Comparison of ENCODE assay signal across 8 cellular contexts in genomic region chr11:95923730-95924413, GRCh38. TPM values are rescaled to one million over a fixed set of nuclear protein-coding genes. Genes with fewer than 3 reads are reported as not detected.
A peak's percentile ranks its signal among the peaks of the same experiment; 100 is the strongest.
DNase-seq lines count a peak whose midpoint lies in the region; ATAC-seq and TF ChIP-seq lines count a peak whose summit lies in the region.

Gene MTMR2, minus strand, starts transcription at chr11:95924107. Its CDS starts 153 bp downstream, at chr11:95923954.

- CTCF ChIA-PET in IMR-90 (lab: Yijun Ruan, JAX) = interaction anchor here (1.5 kb wide), 1 partner anchor 101 kb away, joined by 3 read pairs; no protein-coding TSS in a partner anchor
- CTCF ChIA-PET in activated naive CD4-positive, alpha-beta T cell treated with anti-CD3 and anti-CD28 coated beads for 36 hours (lab: Charles Lee) = interaction anchor here (0.6 kb wide), 1 partner anchor 386 kb away, joined by 3 read pairs; no protein-coding TSS in a partner anchor

- peak within 1 kb of the TSS; percentile 95 for H3K27ac Mint-ChIP-seq in activated naive CD4-positive, alpha-beta T cell treated with anti-CD3 and anti-CD28 coated beads for 36 hours

- ATAC-seq in DND-41 (ENCODE audit: insufficient read depth, low read depth) (peak; percentile 96), GM21529 (IDR thresholded peaks at IDR 0.05; ENCODE audit: unreplicated experiment) (peak; percentile 99), IMR-90 (ENCODE audit: low read depth) (peak; percentile 98), gastroesophageal sphincter (peak; percentile 96)

- in situ Hi-C loops in IMR-90 (cut with MboI; ENCODE audit: low sequenced_read_pairs) = no loop called here

- POLR2A ChIA-PET in IMR-90 (lab: Charles Lee; ENCODE audit: unreplicated experiment) = interaction anchor here (0.7 kb wide), 1 partner anchor 52 kb away, joined by 3 read pairs; no protein-coding TSS in a partner anchor

- H2BK5ac ChIP-seq in IMR-90 (ENCODE audit: low read depth, low read length, poor library complexity, severe bottlenecking) = peak within 1 kb of the TSS; percentile 98

- peak within 1 kb of the TSS; percentile 97 for H2AK5ac ChIP-seq in IMR-90 (ENCODE audit: low read depth, low read length)

- peak within 1 kb of the TSS; percentile 94 for H4K5ac ChIP-seq in IMR-90 (ENCODE audit: low read depth, low read length)

- peak within 1 kb of the TSS; percentile 97 for H2BK120ac ChIP-seq in IMR-90 (ENCODE audit: low read depth, low read length)

- dilution Hi-C loops in IMR-90 (cut with HindIII; ENCODE audit: low sequenced_read_pairs, unreplicated experiment) = no loop called here

- intact Hi-C loops in IMR-90 (cut with micrococcal nuclease) = loop anchor here (1.0 to 10.0 kb wide), 7 partner anchors 47 to 468 kb away; partner anchors contain the start of genes CEP57 and JRKL
- intact Hi-C loops in activated naive CD4-positive, alpha-beta T cell treated with anti-CD3 and anti-CD28 coated beads for 36 hours (cut with micrococcal nuclease) = loop anchor here (1.0 to 10.0 kb wide), 4 partner anchors 135 to 466 kb away; partner anchors contain the start of genes FAM76B, JRKL and MAML2

- TF ChIP-seq EP300 in gastroesophageal sphincter (IDR thresholded peaks at IDR 0.05) = no peak

- H2AFZ ChIP-seq in DND-41 (ENCODE audit: low read depth, low read length) = peak within 1 kb of the TSS; percentile 74
- peak within 1 kb of the TSS; percentile 98 for H2AFZ ChIP-seq in IMR-90 (replicated peaks; ENCODE audit: low read length, poor library complexity)

- H4K91ac ChIP-seq in IMR-90 (ENCODE audit: insufficient read depth, low read depth, low read length) = peak within 1 kb of the TSS; percentile 97

- H3K4me3 ChIP-seq in DND-41 (ENCODE audit: low read depth in 1 of 2, low read length in 2 of 2) = peak within 1 kb of the TSS; percentile 63 to 64
- H3K4me3 ChIP-seq in IMR-90 (ENCODE audit: insufficient read depth, low read depth, low read length) = peak within 1 kb of the TSS; percentile 86
- H3K4me3 ChIP-seq in gastroesophageal sphincter = peak within 1 kb of the TSS; percentile 78 to 79
- peak within 1 kb of the TSS; percentile 69 to 78 for H3K4me3 ChIP-seq in neutrophil (ENCODE audit: low read depth in 1 of 2, low read length in 1 of 2)

- H3K14ac ChIP-seq in IMR-90 (replicated peaks; ENCODE audit: low read depth, low read length) = peak within 1 kb of the TSS; percentile 98

- peak within 1 kb of the TSS; percentile 98 for H3K56ac ChIP-seq in IMR-90 (ENCODE audit: extremely low read depth, insufficient read depth, low read length)

- H3K9me3 ChIP-seq in DND-41 (ENCODE audit: insufficient read depth, low read length, severe bottlenecking) = no peaks in the 10 kb centered on the region
- no peaks in the 10 kb centered on the region for H3K9me3 ChIP-seq in IMR-90 (ENCODE audit: control insufficient read depth, insufficient read depth, low read length)
- H3K9me3 ChIP-seq in gastroesophageal sphincter = no peaks in the 10 kb centered on the region
- H3K9me3 ChIP-seq in neutrophil = no peaks in the 10 kb centered on the region

- H3K79me2 ChIP-seq in DND-41 (ENCODE audit: insufficient read depth, low read length) = peaks cover 62% of the 10 kb centered on the region

- no TSS peak for BruUV-seq in IMR-90 (replicated peaks; lab: Mats Ljungman, UMichigan)

- H4K20me1 ChIP-seq in DND-41 (ENCODE audit: insufficient read depth, low read length) (no peaks in the 10 kb centered on the region), IMR-90 (ENCODE audit: insufficient read depth, low read length) (no peaks in the 10 kb centered on the region; the same call in 1 of the 2 replicates)

- H3K36me3 ChIP-seq in DND-41 (ENCODE audit: insufficient read depth, low read length) = no peaks in the 10 kb centered on the region; the same call in 1 of the 2 replicates
- H3K36me3 ChIP-seq in IMR-90 (ENCODE audit: control insufficient read depth, insufficient read depth, low read length) = no peaks in the 10 kb centered on the region
- no peaks in the 10 kb centered on the region for H3K36me3 ChIP-seq in gastroesophageal sphincter
- no peaks in the 10 kb centered on the region for H3K36me3 ChIP-seq in neutrophil

- H3K23ac ChIP-seq in IMR-90 (ENCODE audit: low read depth, low read length) = peak within 1 kb of the TSS; percentile 100

- peaks cover 1% of the 10 kb centered on the region; the same call in 1 of the 2 replicates for H3K9me1 ChIP-seq in IMR-90 (ENCODE audit: insufficient read depth, low read length)

- H3K4ac ChIP-seq in IMR-90 (ENCODE audit: low read depth, low read length) = peak within 1 kb of the TSS; percentile 99

- peaks cover 28% of the 10 kb centered on the region for H3K4me1 Mint-ChIP-seq in activated naive CD4-positive, alpha-beta T cell treated with anti-CD3 and anti-CD28 coated beads for 36 hours (ENCODE audit: low read depth)

- peaks cover 3% of the 10 kb centered on the region for H3K36me3 Mint-ChIP-seq in activated naive CD4-positive, alpha-beta T cell treated with anti-CD3 and anti-CD28 coated beads for 36 hours (ENCODE audit: low read depth)

- H2AK9ac ChIP-seq in IMR-90 (replicated peaks; ENCODE audit: low read depth, low read length, poor library complexity) = peak within 1 kb of the TSS; percentile 97

- no peaks in the 10 kb centered on the region for H3K9me3 Mint-ChIP-seq in activated naive CD4-positive, alpha-beta T cell treated with anti-CD3 and anti-CD28 coated beads for 36 hours

- H3K27me3 ChIP-seq in DND-41 (ENCODE audit: insufficient read depth, low read length, poor library complexity) (no peaks in the 10 kb centered on the region), IMR-90 (ENCODE audit: control insufficient read depth, insufficient read depth, low read length) (no peaks in the 10 kb centered on the region), gastroesophageal sphincter (no peaks in the 10 kb centered on the region), neutrophil (peaks cover 20% of the 10 kb centered on the region)

- peak within 1 kb of the TSS; percentile 97 to 98 for H4K8ac ChIP-seq in IMR-90 (ENCODE audit: low read depth in 2 of 2, low read length in 2 of 2)

- peak within 1 kb of the TSS; percentile 98 for H2BK15ac ChIP-seq in IMR-90 (ENCODE audit: low read depth, low read length)

- peaks cover 15 to 40% of the 10 kb centered on the region in 2 experiments for H3K79me1 ChIP-seq in IMR-90 (ENCODE audit: low read depth in 1 of 2, low read length in 2 of 2)

- H3K4me1 ChIP-seq in DND-41 (ENCODE audit: insufficient read depth, low read length) (peaks cover 33% of the 10 kb centered on the region), IMR-90 (ENCODE audit: control insufficient read depth, insufficient read depth, low read length) (0 out of 2 replicates have a peak, but pooled peaks cover 1% of the 10 kb centered on the region), gastroesophageal sphincter (peaks cover 3 to 42% (median 8%) of the 10 kb centered on the region in 3 donors), neutrophil (ENCODE audit: control insufficient read depth in 1 of 2, insufficient read depth in 1 of 2, low read depth in 1 of 2, low read length in 1 of 2) (peaks cover 8 to 12% of the 10 kb centered on the region in 2 experiments)

- H3K9ac ChIP-seq in DND-41 (ENCODE audit: low read depth, low read length) (peak within 1 kb of the TSS; percentile 88), IMR-90 (ENCODE audit: low read depth, low read length) (peak within 1 kb of the TSS; percentile 100)

- H2BK20ac ChIP-seq in IMR-90 (ENCODE audit: low read depth, low read length) = peak within 1 kb of the TSS; percentile 80

- TF ChIP-seq POLR2A in IMR-90 (IDR thresholded peaks at IDR 0.05; ENCODE audit: low read depth, low read length) (peak; percentile 96), gastroesophageal sphincter (IDR thresholded peaks at IDR 0.05) (peak; percentile 87 to 91)

- H3K27ac ChIP-seq in DND-41 (ENCODE audit: low read length) = peak within 1 kb of the TSS; percentile 68
- peak within 1 kb of the TSS; percentile 99 for H3K27ac ChIP-seq in IMR-90 (ENCODE audit: insufficient read depth, low read length)
- peak within 1 kb of the TSS; percentile 94 to 98 (median 94) for H3K27ac ChIP-seq in gastroesophageal sphincter
- H3K27ac ChIP-seq in neutrophil = peak within 1 kb of the TSS; percentile 33

- peak within 1 kb of the TSS; percentile 90 for H3K18ac ChIP-seq in IMR-90 (ENCODE audit: low read depth, low read length)

- WGBS in IMR-90 (ENCODE audit: extremely low coverage in 2 of 2, insufficient read length in 1 of 2), 2 experiments = 1% methylated on average over 38 of the region's 49 CpGs; no CpG with 5 or more reads in 1 of the 2 experiments
- 0% methylated on average over 2 to 8 of the region's 49 CpGs for WGBS in gastroesophageal sphincter (ENCODE audit: low coverage in 1 of 2), 2 donors

- DNase-seq in DND-41 = peak; percentile 69
- DNase-seq in IMR-90 = peak; percentile 70
- peak; percentile 62 for DNase-seq in SHP77 treated with DMSO at 0.1 percent for 48 hours (lab: John Stamatoyannopoulos, UW)
- peak; percentile 62 for DNase-seq in activated naive CD4-positive, alpha-beta T cell treated with anti-CD3 and anti-CD28 coated beads for 36 hours
- DNase-seq in superior temporal gyrus (ENCODE audit: extremely low spot score) = peak; percentile 87

- TF ChIP-seq CTCF in DND-41 (IDR thresholded peaks at IDR 0.05; ENCODE audit: borderline replicate concordance, extremely low read depth, low read length, poor library complexity, severe bottlenecking) = no peak
- no peak for TF ChIP-seq CTCF in IMR-90 (conservative IDR thresholded peaks at IDR 0.05; ENCODE audit: low read depth, low read length)
- no peak for TF ChIP-seq CTCF in gastroesophageal sphincter (IDR thresholded peaks at IDR 0.05)
- TF ChIP-seq CTCF in neutrophil (IDR thresholded peaks at IDR 0.05) = no peak

- peak within 1 kb of the TSS; percentile 94 for H3K4me3 Mint-ChIP-seq in activated naive CD4-positive, alpha-beta T cell treated with anti-CD3 and anti-CD28 coated beads for 36 hours

- H3K27me3 Mint-ChIP-seq in activated naive CD4-positive, alpha-beta T cell treated with anti-CD3 and anti-CD28 coated beads for 36 hours (ENCODE audit: low read depth) = no peaks in the 10 kb centered on the region

- no peak for TF ChIP-seq RAD21 in IMR-90 (IDR thresholded peaks at IDR 0.05; ENCODE audit: low read length)

- H3K4me2 ChIP-seq in DND-41 (ENCODE audit: insufficient read depth, low read length) (peak within 1 kb of the TSS; percentile 81), IMR-90 (ENCODE audit: low read depth, low read length) (peak within 1 kb of the TSS; percentile 80)

RNA-seq across cellular contexts. Expression of gene MTMR2, which starts in this region (rescaled TPM):
- total RNA-seq in IMR-90 (2012; rRNA removed) (30.6 and 36.9 TPM in 2 replicates), gastroesophageal sphincter (10 to 100 TPM; 26.0 to 36.4 (median 34.7) TPM)
- polyA plus RNA-seq in IMR-90 (2012; rRNA removed) = 12.3 and 16.6 TPM in 2 replicates
- 9.7 and 12.1 TPM in 2 replicates for polyA plus RNA-seq in IMR-90 (2012; cell fraction: cytosol; rRNA removed)
- polyA plus RNA-seq in IMR-90 (2012; cell fraction: nucleus; rRNA removed; ENCODE audit: low replicate concordance) = 6.0 and 13.5 TPM in 2 replicates
- total RNA-seq in activated naive CD4-positive, alpha-beta T cell treated with anti-CD3 and anti-CD28 coated beads for 36 hours = 10 to 100 TPM; 32.5 to 34.6 TPM

Comparison
In these comparisons a context has a peak if more than half of its experiments do, and no peak if none do; other contexts are left out.
1. Peak in every context shown above with its lines: DNase-seq, ATAC-seq, H3K4me3 ChIP-seq and H3K27ac ChIP-seq.
2. H3K27ac ChIP-seq: peak in every context shown above with its lines; median percentile 99 in IMR-90; 94 in gastroesophageal sphincter; 68 in DND-41; 33 in neutrophil.